Comparison of ENCODE assay signal across 16 cellular contexts in the genomic region with DNA sequence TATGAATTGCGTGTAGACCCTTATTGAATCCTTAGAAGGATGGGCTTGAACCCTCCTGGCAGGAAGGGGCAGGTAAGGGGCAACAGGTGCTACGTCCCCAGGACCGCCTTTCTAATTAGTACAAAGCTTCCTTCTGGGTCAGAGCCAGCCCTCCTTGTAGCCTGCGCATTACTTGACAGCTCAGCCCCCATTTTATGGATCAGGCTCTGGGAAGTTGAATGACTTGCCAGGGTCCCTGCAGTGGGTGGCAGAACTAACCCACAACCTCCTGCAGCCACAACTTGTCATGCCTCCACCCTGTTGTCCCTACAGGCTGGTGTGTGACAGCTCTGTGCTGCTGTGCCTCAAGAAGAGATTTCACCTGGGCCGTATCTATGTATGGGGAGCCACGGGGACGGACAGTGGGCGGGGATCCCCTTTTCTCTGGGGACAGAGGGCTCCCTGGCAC. TPM values are rescaled to one million over a fixed set of nuclear protein-coding genes. Genes with fewer than 3 reads are reported as not detected.
DNase-seq lines count a peak whose midpoint lies in the region; ATAC-seq, FAIRE-seq and TF ChIP-seq lines count a peak whose summit lies in the region.
"Had no signal": no experiment of that assay in that cellular context is flagged by ENCODE, and none has a peak within 500 bp of the region (broad histone marks: within the 10 kb centered on the region; RNA-seq: fewer than 3 reads in every experiment).

No MANE protein-coding gene starts in this region.

- H3K79me2 ChIP-seq in Karpas-422 (ENCODE audit: low read length): no peaks in the 10 kb centered on the region

- H3K9me3 ChIP-seq in A673 (ENCODE audit: low read depth, low read length, poor library complexity, severe bottlenecking): no peaks in the 10 kb centered on the region
- H3K9me3 ChIP-seq in CD4-positive, alpha-beta T cell (ENCODE audit: control insufficient read depth, low read length): no peaks in the 10 kb centered on the region
- no peaks in the 10 kb centered on the region for H3K9me3 ChIP-seq in naive thymus-derived CD4-positive, alpha-beta T cell (ENCODE audit: control insufficient read depth in 2 of 3, low read length in 3 of 3)
- no peaks in the 10 kb centered on the region for H3K9me3 ChIP-seq in Karpas-422 (ENCODE audit: low read length)
- H3K9me3 ChIP-seq: uterus had no signal

- H3K4me1 Mint-ChIP-seq in CD4-positive, alpha-beta T cell (ENCODE audit: low read depth): peaks cover 11% of the 10 kb centered on the region
- no peaks in the 10 kb centered on the region for H3K4me1 Mint-ChIP-seq in activated T-helper 1 cell treated with anti-CD3 and anti-CD28 coated beads, Interleukin-12 subunit alpha, Interleukin-12 subunit beta, Interleukin-2, Interleukin-4 antibody, amounts not matched to agents 30 ng/mL and 10 ng/mL and 1 ng/mL, durations not matched to agents 14 hours and 24 hours and 36 hours (ENCODE audit: low read depth)
- peaks cover 0 to 17% (median 11%) of the 10 kb centered on the region in 7 donors for H3K4me1 Mint-ChIP-seq in naive thymus-derived CD4-positive, alpha-beta T cell

- no peak for TF ChIP-seq POLR2A in GM12891 (IDR thresholded peaks at IDR 0.05; ENCODE audit: low read depth, low read length)
- TF ChIP-seq POLR2A in GM12892 (IDR thresholded peaks at IDR 0.05; ENCODE audit: low read depth, low read length): no peak

- ATAC-seq in CD4-positive, alpha-beta T cell (ENCODE audit: poor library complexity): no peak
- ATAC-seq in naive thymus-derived CD4-positive, alpha-beta T cell: no peak
- ATAC-seq: foreskin keratinocyte had no signal

- no peak overlapping the region for H2AFZ ChIP-seq in Karpas-422 (ENCODE audit: low read length)

- no peak overlapping the region for H3K4me2 ChIP-seq in Karpas-422 (ENCODE audit: low read depth, low read length, poor library complexity, severe bottlenecking)

- H3K9ac ChIP-seq in Karpas-422 (ENCODE audit: low read length): no peak overlapping the region

- peak overlapping the region; percentile 68 for H3K4me3 Mint-ChIP-seq in CD4-positive, alpha-beta T cell
- H3K4me3 Mint-ChIP-seq in activated T-helper 1 cell treated with anti-CD3 and anti-CD28 coated beads, Interleukin-12 subunit alpha, Interleukin-12 subunit beta, Interleukin-2, Interleukin-4 antibody, amounts not matched to agents 30 ng/mL and 10 ng/mL and 1 ng/mL, durations not matched to agents 14 hours and 24 hours and 36 hours: peak overlapping the region; percentile 26
- H3K4me3 Mint-ChIP-seq in naive thymus-derived CD4-positive, alpha-beta T cell: peak overlapping the region in 9 of 10 donors; percentile 17 to 60 (median 49)

- no peak overlapping the region for H3K27ac ChIP-seq in A673 (ENCODE audit: low read depth, low read length, poor library complexity, severe bottlenecking)
- H3K27ac ChIP-seq in CD4-positive, alpha-beta T cell (ENCODE audit: low read depth, low read length): no peak overlapping the region
- H3K27ac ChIP-seq in naive thymus-derived CD4-positive, alpha-beta T cell (ENCODE audit: low read depth, low read length): no peak overlapping the region
- no peak overlapping the region for H3K27ac ChIP-seq in Karpas-422 (ENCODE audit: low read length)
- H3K27ac ChIP-seq: foreskin keratinocyte had no signal

- no TSS peak for BruUV-seq in A673 (replicated peaks; lab: Mats Ljungman, UMichigan)

- H3K36me3 ChIP-seq in A673 (ENCODE audit: insufficient read depth, low read length, poor library complexity, severe bottlenecking) (no peaks in the 10 kb centered on the region), Karpas-422 (ENCODE audit: insufficient read depth, low read length) (no peaks in the 10 kb centered on the region)
- peaks cover 0 to 3% (median 0%) of the 10 kb centered on the region in 3 experiments for H3K36me3 ChIP-seq in naive thymus-derived CD4-positive, alpha-beta T cell (ENCODE audit: control insufficient read depth in 2 of 3, insufficient read depth in 3 of 3, low read length in 3 of 3)
- H3K36me3 ChIP-seq: uterus had no signal

- TF ChIP-seq CTCF in A673 (conservative IDR thresholded peaks at IDR 0.05; ENCODE audit: low read depth, low read length): no peak
- no peak for TF ChIP-seq CTCF in CD4-positive, alpha-beta T cell (IDR thresholded peaks at IDR 0.05)

- POLR2A ChIA-PET in A673 (lab: Charles Lee; ENCODE audit: low non-redundant PET): interaction anchor here (0.6 kb wide), 1 partner anchor 326 kb away, joined by 9 read pairs; no protein-coding TSS in a partner anchor
- POLR2A ChIA-PET in CD4-positive, alpha-beta T cell (lab: Charles Lee): interaction anchor here (1.1 to 1.3 kb wide), 2 partner anchors 134 to 163 kb away, joined by 3 to 4 read pairs; partner anchors contain the start of gene TMEM94
- POLR2A ChIA-PET in naive thymus-derived CD4-positive, alpha-beta T cell (lab: Charles Lee): interaction anchor here (0.7 to 1.3 kb wide), 3 partner anchors 9 to 102 kb away, joined by 3 read pairs; partner anchors contain the start of gene LLGL2

- H3K4me1 ChIP-seq in A673 (ENCODE audit: insufficient read depth, low read length, poor library complexity, severe bottlenecking): peaks cover 9% of the 10 kb centered on the region
- peaks cover 0 to 2% of the 10 kb centered on the region in 2 donors for H3K4me1 ChIP-seq in naive thymus-derived CD4-positive, alpha-beta T cell (ENCODE audit: control insufficient read depth in 2 of 2, insufficient read depth in 2 of 2, low read length in 2 of 2)
- H3K4me1 ChIP-seq in Karpas-422 (ENCODE audit: low read length): peaks cover 9% of the 10 kb centered on the region
- H3K4me1 ChIP-seq: foreskin keratinocyte had no signal

- H3K36me3 Mint-ChIP-seq in CD4-positive, alpha-beta T cell (ENCODE audit: low read depth): no peaks in the 10 kb centered on the region
- H3K36me3 Mint-ChIP-seq in activated T-helper 1 cell treated with anti-CD3 and anti-CD28 coated beads, Interleukin-12 subunit alpha, Interleukin-12 subunit beta, Interleukin-2, Interleukin-4 antibody, amounts not matched to agents 30 ng/mL and 10 ng/mL and 1 ng/mL, durations not matched to agents 14 hours and 24 hours and 36 hours (ENCODE audit: low read depth): no peaks in the 10 kb centered on the region
- no peaks in the 10 kb centered on the region for H3K36me3 Mint-ChIP-seq in naive thymus-derived CD4-positive, alpha-beta T cell

- no peak for FAIRE-seq in GM12891 (lab: Jason Lieb, UNC)
- FAIRE-seq in GM12892 (lab: Jason Lieb, UNC): no peak
- FAIRE-seq: bronchial epithelial cell, G401.6, islet of Langerhans had no signal

- no peaks in the 10 kb centered on the region for H3K27me3 Mint-ChIP-seq in CD4-positive, alpha-beta T cell
- peaks cover 17% of the 10 kb centered on the region for H3K27me3 Mint-ChIP-seq in activated T-helper 1 cell treated with anti-CD3 and anti-CD28 coated beads, Interleukin-12 subunit alpha, Interleukin-12 subunit beta, Interleukin-2, Interleukin-4 antibody, amounts not matched to agents 30 ng/mL and 10 ng/mL and 1 ng/mL, durations not matched to agents 14 hours and 24 hours and 36 hours (ENCODE audit: insufficient read depth)
- H3K27me3 Mint-ChIP-seq in naive thymus-derived CD4-positive, alpha-beta T cell: peaks cover 0 to 23% (median 0%) of the 10 kb centered on the region in 5 donors

- intact Hi-C loops in A673 (cut with micrococcal nuclease; ENCODE audit: unreplicated experiment): no loop called here
- intact Hi-C loops in CD4-positive, alpha-beta T cell (cut with DNase I, micrococcal nuclease): no loop called here
- intact Hi-C loops in activated T-helper 1 cell treated with anti-CD3 and anti-CD28 coated beads, Interleukin-12 subunit alpha, Interleukin-12 subunit beta, Interleukin-2, Interleukin-4 antibody, amounts not matched to agents 30 ng/mL and 10 ng/mL and 1 ng/mL, durations not matched to agents 14 hours and 24 hours and 36 hours (cut with micrococcal nuclease): no loop called here
- intact Hi-C loops in naive thymus-derived CD4-positive, alpha-beta T cell (cut with micrococcal nuclease): loop anchor here in 1 of 2 donors (5.0 kb wide), 1 partner anchor 902 kb away; no protein-coding TSS in a partner anchor

- no peak overlapping the region for H3K27ac Mint-ChIP-seq in CD4-positive, alpha-beta T cell
- H3K27ac Mint-ChIP-seq in activated T-helper 1 cell treated with anti-CD3 and anti-CD28 coated beads, Interleukin-12 subunit alpha, Interleukin-12 subunit beta, Interleukin-2, Interleukin-4 antibody, amounts not matched to agents 30 ng/mL and 10 ng/mL and 1 ng/mL, durations not matched to agents 14 hours and 24 hours and 36 hours: no peak overlapping the region
- H3K27ac Mint-ChIP-seq in naive thymus-derived CD4-positive, alpha-beta T cell: peak overlapping the region in 6 of 9 donors; percentile 24 to 77 (median 51)

- no peaks in the 10 kb centered on the region for H3K27me3 ChIP-seq in A673 (replicated peaks; ENCODE audit: insufficient read depth, low read depth, low read length, poor library complexity)
- no peaks in the 10 kb centered on the region for H3K27me3 ChIP-seq in CD4-positive, alpha-beta T cell (ENCODE audit: control insufficient read depth, insufficient read depth, low read length)
- H3K27me3 ChIP-seq in naive thymus-derived CD4-positive, alpha-beta T cell (ENCODE audit: control insufficient read depth in 2 of 2, insufficient read depth in 2 of 2, low read length in 2 of 2): no peaks in the 10 kb centered on the region
- H3K27me3 ChIP-seq in Karpas-422 (ENCODE audit: low read length): no peaks in the 10 kb centered on the region
- H3K27me3 ChIP-seq: uterus had no signal

- no peaks in the 10 kb centered on the region for H4K20me1 ChIP-seq in Karpas-422 (ENCODE audit: insufficient read depth, low read depth, low read length)

- H3K9me3 Mint-ChIP-seq in CD4-positive, alpha-beta T cell: no peaks in the 10 kb centered on the region
- H3K9me3 Mint-ChIP-seq in activated T-helper 1 cell treated with anti-CD3 and anti-CD28 coated beads, Interleukin-12 subunit alpha, Interleukin-12 subunit beta, Interleukin-2, Interleukin-4 antibody, amounts not matched to agents 30 ng/mL and 10 ng/mL and 1 ng/mL, durations not matched to agents 14 hours and 24 hours and 36 hours: no peaks in the 10 kb centered on the region
- no peaks in the 10 kb centered on the region for H3K9me3 Mint-ChIP-seq in naive thymus-derived CD4-positive, alpha-beta T cell

- DNase-seq in A673 (ENCODE audit: low spot score) (no peak), GM12891 (ENCODE audit: insufficient read length, low spot score) (no peak), Karpas-422 (no peak), GM12892 (ENCODE audit: insufficient read length) (no peak)
- no peak for DNase-seq in CD4-positive, alpha-beta T cell
- no peak for DNase-seq in activated T-helper 1 cell treated with anti-CD3 and anti-CD28 coated beads, Interleukin-12 subunit alpha, Interleukin-12 subunit beta, Interleukin-2, Interleukin-4 antibody, amounts not matched to agents 30 ng/mL and 10 ng/mL and 1 ng/mL, durations not matched to agents 14 hours and 24 hours and 36 hours (ENCODE audit: low spot score)
- DNase-seq in naive thymus-derived CD4-positive, alpha-beta T cell: peak in 1 of 9 donors; percentile 14
- no peak for DNase-seq in stimulated activated naive CD4-positive, alpha-beta T cell treated with Interleukin-2 at 50 U/mL for 16 hours (lab: John Stamatoyannopoulos, UW)
- DNase-seq: activated CD4-positive, CD25-positive, alpha-beta regulatory T cell; foreskin keratinocyte; NCI-H1048 had no signal

- H3K9me2 ChIP-seq in Karpas-422 (replicated peaks; ENCODE audit: insufficient read depth, low read length): no peaks in the 10 kb centered on the region

- peak overlapping the region; percentile 55 for H3K4me3 ChIP-seq in A673 (ENCODE audit: low read depth, low read length, poor library complexity, severe bottlenecking)
- no peak overlapping the region for H3K4me3 ChIP-seq in naive thymus-derived CD4-positive, alpha-beta T cell (ENCODE audit: low read length)
- no peak overlapping the region for H3K4me3 ChIP-seq in Karpas-422 (ENCODE audit: low read length)

- CTCF ChIA-PET in A673 (lab: Charles Lee): interaction anchor here (2.7 kb wide), 1 partner anchor 11 kb away, joined by 10 read pairs; no protein-coding TSS in a partner anchor
- CTCF ChIA-PET in CD4-positive, alpha-beta T cell (lab: Charles Lee): interaction anchor here (1.5 kb wide), 1 partner anchor 43 kb away, joined by 3 read pairs; the partner anchor contains the start of gene SMIM5
- CTCF ChIA-PET in naive thymus-derived CD4-positive, alpha-beta T cell (lab: Charles Lee): interaction anchor here (1.5 kb wide), 1 partner anchor 163 kb away, joined by 4 read pairs; no protein-coding TSS in a partner anchor

RNA-seq across cellular contexts. Expression of gene MYO15B, which starts 2.7 kb away (rescaled TPM):
- 9.3 and 14.7 TPM in 2 replicates for total RNA-seq in A673 (2021)
- total RNA-seq in CD4-positive, alpha-beta T cell: 100 to 1,000 TPM; 202 to 209 TPM
- total RNA-seq in activated T-helper 1 cell treated with anti-CD3 and anti-CD28 coated beads, Interleukin-12 subunit alpha, Interleukin-12 subunit beta, Interleukin-2, Interleukin-4 antibody, amounts not matched to agents 30 ng/mL and 10 ng/mL and 1 ng/mL, durations not matched to agents 14 hours and 24 hours and 36 hours: 16.2 and 18.1 TPM in 2 replicates
- total RNA-seq in naive thymus-derived CD4-positive, alpha-beta T cell: 100 to 1,000 TPM in 4 of 5 experiments, 10 to 100 TPM in 1; 72.2 to 461 (median 304) TPM
- 1 to 10 TPM; 1.2 to 2.3 TPM for polyA plus RNA-seq in naive thymus-derived CD4-positive, alpha-beta T cell
- polyA plus RNA-seq in GM12891 (2012; ENCODE audit: low read depth, missing spikeins): 9.5 TPM
- 3.8 and 8.0 TPM in 2 replicates for total RNA-seq in Karpas-422 (2014; rRNA removed; shearing (Covaris generic); ENCODE audit: low replicate concordance)
- 1.00 TPM for polyA plus RNA-seq in GM12892 (2012; ENCODE audit: missing spikeins)

RNA-seq across cellular contexts. Expression of gene SMIM5, which starts 42.9 kb away (rescaled TPM):
- total RNA-seq in A673 (2021): 0.22 TPM in 1 of 2 replicates, not detected in the other
- total RNA-seq in CD4-positive, alpha-beta T cell: 1 to 10 TPM in 1 of 2 experiments, under 1 TPM in 1; 0.75 to 1.3 TPM
- total RNA-seq in activated T-helper 1 cell treated with anti-CD3 and anti-CD28 coated beads, Interleukin-12 subunit alpha, Interleukin-12 subunit beta, Interleukin-2, Interleukin-4 antibody, amounts not matched to agents 30 ng/mL and 10 ng/mL and 1 ng/mL, durations not matched to agents 14 hours and 24 hours and 36 hours: 0.05 TPM in 1 of 2 replicates, not detected in the other
- total RNA-seq in naive thymus-derived CD4-positive, alpha-beta T cell: 1 to 10 TPM in 2 of 5 experiments, under 1 TPM in 3; 0.43 to 2.4 (median 0.84) TPM
- polyA plus RNA-seq in naive thymus-derived CD4-positive, alpha-beta T cell: under 1 TPM; 0.06 to 0.22 TPM
- 0.15 TPM for polyA plus RNA-seq in GM12891 (2012; ENCODE audit: low read depth, missing spikeins)
- total RNA-seq in Karpas-422 (2014; rRNA removed; shearing (Covaris generic); ENCODE audit: low replicate concordance): not detected in 2 replicates
- polyA plus RNA-seq in GM12892 (2012; ENCODE audit: missing spikeins): 0.51 TPM
- total RNA-seq: foreskin keratinocyte, pulmonary artery endothelial cell had no signal

Comparison
In these comparisons a context has a peak if more than half of its experiments do, and no peak if none do; other contexts are left out.
1. H3K27ac Mint-ChIP-seq: peak in naive thymus-derived CD4-positive, alpha-beta T cell (6 of 9); none in CD4-positive, alpha-beta T cell (single experiment) and activated T-helper 1 cell treated with anti-CD3 and anti-CD28 coated beads, Interleukin-12 subunit alpha, Interleukin-12 subunit beta, Interleukin-2, Interleukin-4 antibody, amounts not matched to agents 30 ng/mL and 10 ng/mL and 1 ng/mL, durations not matched to agents 14 hours and 24 hours and 36 hours (single experiment).
2. Peak in every context shown above with its lines, with median percentiles within 50 percentile points of each other: H3K4me3 Mint-ChIP-seq.